ENCODE assay signal across 8 cellular contexts in the genomic region with DNA sequence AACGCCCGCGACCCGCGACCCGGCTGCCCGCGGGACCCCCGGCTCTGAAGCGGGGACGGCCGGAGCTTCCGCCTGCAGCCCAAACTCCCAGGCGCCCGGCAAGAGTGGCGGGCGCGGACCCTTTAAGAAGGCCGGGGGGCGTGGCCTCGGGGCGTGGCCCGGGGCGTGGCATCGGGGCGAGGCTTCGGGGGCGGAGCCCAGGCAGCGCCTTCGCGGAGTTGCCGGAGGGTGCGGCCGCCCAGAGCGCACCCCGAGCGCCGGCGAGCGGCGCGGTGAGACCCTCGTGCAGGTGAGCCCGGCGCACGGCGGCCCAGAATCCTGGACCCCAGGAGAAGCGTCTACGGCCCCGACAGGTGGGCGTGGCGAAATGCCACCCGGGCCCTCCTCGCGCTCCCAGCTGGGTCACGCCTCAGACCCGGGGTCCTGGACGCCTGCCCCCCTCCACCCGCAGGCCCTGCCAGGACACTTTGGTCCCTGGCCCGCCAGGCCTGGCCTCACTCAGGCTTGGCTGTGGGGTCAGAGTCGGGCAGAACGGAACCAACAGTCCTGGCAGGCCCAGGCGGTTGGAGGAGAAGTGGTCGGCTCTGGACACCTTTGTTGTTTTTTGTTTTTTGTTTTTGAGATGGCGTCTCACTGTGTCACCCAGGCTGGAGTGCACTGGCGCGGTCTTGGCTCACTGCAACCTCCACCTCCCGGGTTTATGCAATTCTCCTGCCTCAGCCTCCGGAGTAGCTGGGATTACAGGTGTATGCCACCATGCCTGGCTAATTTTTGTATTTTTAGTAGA. TPM values are rescaled to one million over a fixed set of nuclear protein-coding genes. Genes with fewer than 3 reads are reported as not detected.
A peak's percentile ranks its signal among the peaks of the same experiment; 100 is the strongest.
DNase-seq lines count a peak whose midpoint lies in the region; ATAC-seq lines count a peak whose summit lies in the region.

No MANE protein-coding gene starts in this region.

- DNase-seq in Ammon's horn (ENCODE audit: low spot score) (peak; percentile 71), NCI-H774 (lab: John Stamatoyannopoulos, UW) (peak; percentile 26), epidermal melanocyte (ENCODE audit: insufficient read length, low spot score) (peak; percentile 98)
- peak; percentile 48 for DNase-seq in activated CD8-positive, alpha-beta memory T cell treated with anti-CD3 and anti-CD28 coated beads, Interleukin-2, amount 50 U/mL, for 1 hour (ENCODE audit: extremely low read depth)
- peak; percentile 82 to 91 for DNase-seq in stimulated activated CD8-positive, alpha-beta memory T cell treated with anti-CD3 and anti-CD28 coated beads, Interleukin-4, amount 100 ng/mL, for 1 hour (ENCODE audit: low read depth in 2 of 2, low spot score in 1 of 2)

- no peaks in the 10 kb centered on the region for H3K9me3 ChIP-seq in mononuclear cell (ENCODE audit: low read depth, low read length)

- H3K4me3 ChIP-seq in mononuclear cell (ENCODE audit: low read length) = peak overlapping the region; percentile 8

- ATAC-seq in GM18909 (IDR thresholded peaks at IDR 0.05; ENCODE audit: poor library complexity, unreplicated experiment) (peak; percentile 74), HG03196 (IDR thresholded peaks at IDR 0.05; ENCODE audit: unreplicated experiment) (peak; percentile 58)

- peaks cover 34% of the 10 kb centered on the region for H3K27me3 ChIP-seq in mononuclear cell (ENCODE audit: insufficient read depth, low read length)

- H3K4me1 ChIP-seq in mononuclear cell (ENCODE audit: insufficient read depth, low read length) = peaks cover 21% of the 10 kb centered on the region

RNA-seq across cellular contexts. Expression of gene RNF223, which starts 14.4 kb away (rescaled TPM):
- total RNA-seq in mononuclear cell = not detected

RNA-seq across cellular contexts. Expression of gene AGRN, which starts 39.8 kb away (rescaled TPM):
- total RNA-seq in mononuclear cell = 2.6 TPM

RNA-seq across cellular contexts. Expression of gene ISG15, which starts 46.4 kb away (rescaled TPM):
- total RNA-seq in mononuclear cell = 50.6 TPM

RNA-seq across cellular contexts. Expression of gene C1orf159, which starts 56.2 kb away (rescaled TPM):
- total RNA-seq in mononuclear cell = 9.6 TPM

RNA-seq across cellular contexts. Expression of gene HES4, which starts 59.8 kb away (rescaled TPM):
- total RNA-seq in mononuclear cell = 3.6 TPM

Comparison
In these comparisons a context has a peak if more than half of its experiments do, and no peak if none do; other contexts are left out.
1. Peak in every context shown above with its lines: DNase-seq, ATAC-seq and H3K4me3 ChIP-seq.
2. DNase-seq: peak in every context shown above with its lines; median percentile 98 in epidermal melanocyte; 86 in stimulated activated CD8-positive, alpha-beta memory T cell treated with anti-CD3 and anti-CD28 coated beads, Interleukin-4, amount 100 ng/mL, for 1 hour; 71 in Ammon's horn; 48 in activated CD8-positive, alpha-beta memory T cell treated with anti-CD3 and anti-CD28 coated beads, Interleukin-2, amount 50 U/mL, for 1 hour; 26 in NCI-H774.